Comparison of ENCODE assay signal across 13 cellular contexts in genomic region chr6:113457751-113458150, GRCh38.
DNase-seq lines count a peak whose midpoint lies in the region; ATAC-seq and TF ChIP-seq lines count a peak whose summit lies in the region.
"Had no signal": no experiment of that assay in that cellular context is flagged by ENCODE, and none has a peak within 500 bp of the region (broad histone marks: within the 10 kb centered on the region; RNA-seq: fewer than 3 reads in every experiment).

No MANE protein-coding gene starts in this region.

- 90% methylated on average over 2 of the region's 2 CpGs for WGBS in SK-N-SH (ENCODE audit: low lambda C conversion rate)
- WGBS in neuronal stem cell (ENCODE audit: extremely low coverage in 2 of 2, insufficient read length in 2 of 2, insufficient replicate concordance in 1 of 2), 2 donors, result no CpG with 5 or more reads among the region's 2 CpGs

- TF ChIP-seq EP300 in SK-N-SH (IDR thresholded peaks at IDR 0.05; ENCODE audit: borderline replicate concordance in 1 of 2, low read depth in 1 of 2, low read length in 1 of 2), result no peak

- H2AFZ ChIP-seq in SK-N-SH (ENCODE audit: low read depth), result peak overlapping the region; percentile 67; the same call in 1 of the 2 replicates
- peak overlapping the region; percentile 62 for H2AFZ ChIP-seq in neuronal stem cell (ENCODE audit: low read length)

- H3K23ac ChIP-seq in neuronal stem cell (ENCODE audit: low read depth, low read length, poor library complexity), result no peak overlapping the region

- no peaks in the 10 kb centered on the region for H3K36me3 ChIP-seq in SK-N-SH (replicated peaks in 1 of 2; ENCODE audit: control insufficient read depth in 1 of 2, insufficient read depth in 2 of 2, low read length in 1 of 2)
- H3K36me3 ChIP-seq in neuronal stem cell (replicated peaks in 1 of 2; ENCODE audit: control insufficient read depth in 2 of 2, insufficient read depth in 2 of 2, low read length in 2 of 2), result no peaks in the 10 kb centered on the region
- H3K36me3 ChIP-seq in HAP-1 (replicated peaks), result no peaks in the 10 kb centered on the region
- H3K36me3 ChIP-seq: BLaER1 treated with 17β-estradiol and CSF1 and Interleukin-3, amounts not matched to agents 10 nM and 100 nM had no signal

- H4K20me1 ChIP-seq in SK-N-SH (ENCODE audit: insufficient read depth), result no peaks in the 10 kb centered on the region
- H4K20me1 ChIP-seq: BLaER1 treated with 17β-estradiol and CSF1 and Interleukin-3, amounts not matched to agents 10 nM and 100 nM had no signal

- H2BK15ac ChIP-seq in neuronal stem cell (ENCODE audit: low read length), result no peak overlapping the region

- DNase-seq in SK-N-SH, result no peak
- DNase-seq in fibroblast of villous mesenchyme (ENCODE audit: low read depth), result peak; percentile 28
- DNase-seq in neuronal stem cell (ENCODE audit: low spot score), result peak; percentile 15
- DNase-seq in activated CD4-positive, alpha-beta T cell treated with anti-CD3 and anti-CD28 coated beads for 1 hour, result no peak
- DNase-seq in NCI-H1930 (lab: John Stamatoyannopoulos, UW), result no peak
- DNase-seq in HAP-1 (ENCODE audit: low spot score in 2 of 2), result no peak
- DNase-seq: 8988T, NCI-H1417 treated with DMSO at 0.1 percent for 48 hours, NCI-H2107, PC-3 had no signal

- no peak for TF ChIP-seq RAD21 in SK-N-SH (IDR thresholded peaks at IDR 0.05; ENCODE audit: low read length)

- no peak for ATAC-seq in SK-N-SH treated with all-trans-retinoic acid at 6 μM for 48 hours
- ATAC-seq in GM21515 (IDR thresholded peaks at IDR 0.05; ENCODE audit: unreplicated experiment), result no peak
- ATAC-seq: PC-3 had no signal

- H3K14ac ChIP-seq in neuronal stem cell (ENCODE audit: low read length), result no peak overlapping the region

- TF ChIP-seq CTCF in SK-N-SH (IDR thresholded peaks at IDR 0.05) (no peak), fibroblast of villous mesenchyme (IDR thresholded peaks at IDR 0.05; ENCODE audit: insufficient read depth, low read depth, low read length) (no peak)

- H4K91ac ChIP-seq in neuronal stem cell (ENCODE audit: low read depth, low read length, poor library complexity), result no peak overlapping the region

- H3K9ac ChIP-seq in SK-N-SH, result no peak overlapping the region
- H3K9ac ChIP-seq in neuronal stem cell (ENCODE audit: low read depth, low read length, poor library complexity), result no peak overlapping the region
- H3K9ac ChIP-seq: BLaER1 treated with 17β-estradiol and CSF1 and Interleukin-3, amounts not matched to agents 10 nM and 100 nM had no signal

- H2BK120ac ChIP-seq in neuronal stem cell (ENCODE audit: low read depth, low read length), result no peak overlapping the region

- no peak overlapping the region for H3K4ac ChIP-seq in neuronal stem cell (ENCODE audit: low read length)

- CTCF ChIA-PET in SK-N-SH (lab: Yijun Ruan, JAX), result no interaction called here

- no peak overlapping the region for H4K8ac ChIP-seq in neuronal stem cell (ENCODE audit: low read depth, low read length)

- H3F3A ChIP-seq in SK-N-SH (replicated peaks; ENCODE audit: insufficient read depth), result peaks cover 10% of the 10 kb centered on the region

- in situ Hi-C loops in HAP-1 (cut with MboI; ENCODE audit: low sequenced_read_pairs), result no loop called here

- H3K27me3 ChIP-seq in SK-N-SH (ENCODE audit: insufficient read depth), result no peaks in the 10 kb centered on the region
- H3K27me3 ChIP-seq in neuronal stem cell (ENCODE audit: control insufficient read depth in 3 of 3, insufficient read depth in 3 of 3, low read depth in 1 of 3, low read length in 3 of 3), result no peaks in the 10 kb centered on the region
- H3K27me3 ChIP-seq in HAP-1 (ENCODE audit: low read depth), result no peaks in the 10 kb centered on the region
- H3K27me3 ChIP-seq: BLaER1 treated with 17β-estradiol and CSF1 and Interleukin-3, amounts not matched to agents 10 nM and 100 nM had no signal

- no peaks in the 10 kb centered on the region for H3K79me2 ChIP-seq in SK-N-SH (ENCODE audit: insufficient read depth)

- no peak overlapping the region for H3K4me3 ChIP-seq in SK-N-SH (ENCODE audit: low read depth in 2 of 2, low read length in 1 of 2)
- no peak overlapping the region for H3K4me3 ChIP-seq in fibroblast of villous mesenchyme (ENCODE audit: low read depth, low read length)
- no peak overlapping the region for H3K4me3 ChIP-seq in neuronal stem cell (ENCODE audit: low read length in 2 of 2)
- H3K4me3 ChIP-seq in HAP-1, result no peak overlapping the region
- H3K4me3 ChIP-seq: BLaER1 treated with 17β-estradiol and CSF1 and Interleukin-3, amounts not matched to agents 10 nM and 100 nM had no signal

- no peak overlapping the region for H3K18ac ChIP-seq in neuronal stem cell (ENCODE audit: low read length)

- no peaks in the 10 kb centered on the region for H3K9me3 ChIP-seq in SK-N-SH
- H3K9me3 ChIP-seq in neuronal stem cell (replicated peaks in 1 of 2; ENCODE audit: control insufficient read depth in 2 of 2, insufficient read depth in 1 of 2, low read depth in 1 of 2, low read length in 2 of 2), result no peaks in the 10 kb centered on the region
- no peaks in the 10 kb centered on the region for H3K9me3 ChIP-seq in HAP-1
- H3K9me3 ChIP-seq: BLaER1 treated with 17β-estradiol and CSF1 and Interleukin-3, amounts not matched to agents 10 nM and 100 nM had no signal

- H3K27ac ChIP-seq in SK-N-SH (ENCODE audit: low read depth in 2 of 2, low read length in 1 of 2) (peak overlapping the region; percentile 1 to 45; a peak in 2 of 4 replicates), neuronal stem cell (replicated peaks; ENCODE audit: low read length) (no peak overlapping the region)
- H3K27ac ChIP-seq: BLaER1 treated with 17β-estradiol and CSF1 and Interleukin-3, amounts not matched to agents 10 nM and 100 nM had no signal

- no peak overlapping the region for H2AK5ac ChIP-seq in neuronal stem cell (ENCODE audit: low read depth, low read length)

- H3K4me2 ChIP-seq in SK-N-SH (no peak overlapping the region), neuronal stem cell (ENCODE audit: insufficient read depth, low read length, poor library complexity, severe bottlenecking) (no peak overlapping the region)

- no peaks in the 10 kb centered on the region for H3K9me2 ChIP-seq in SK-N-SH

- POLR2A ChIA-PET in SK-N-SH (lab: Yijun Ruan, JAX), result no interaction called here

- H2BK12ac ChIP-seq in neuronal stem cell (ENCODE audit: low read length), result no peak overlapping the region

- H3K79me1 ChIP-seq in neuronal stem cell (ENCODE audit: low read depth, low read length), result no peaks in the 10 kb centered on the region

- H2BK5ac ChIP-seq in neuronal stem cell (ENCODE audit: low read length), result no peak overlapping the region

- H3K4me1 ChIP-seq in SK-N-SH (ENCODE audit: control insufficient read depth in 1 of 2, insufficient read depth in 2 of 2, low read depth in 1 of 2, low read length in 1 of 2) (peaks cover 0 to 6% of the 10 kb centered on the region in 2 experiments; a peak in 1 of 4 replicates), neuronal stem cell (ENCODE audit: control insufficient read depth in 2 of 2, insufficient read depth in 1 of 2, low read depth in 1 of 2, low read length in 2 of 2) (peaks cover 7 to 13% of the 10 kb centered on the region in 2 donors), HAP-1 (peaks cover 7% of the 10 kb centered on the region)

TF ChIP-seq in SK-N-SH, 30 proteins besides CTCF, POLR2A, EP300 and RAD21:
- no peak for TF ChIP-seq CHD2 (IDR thresholded peaks at IDR 0.05; ENCODE audit: low read length, partially characterized antibody)
- TF ChIP-seq ZBTB33 (IDR thresholded peaks at IDR 0.05; ENCODE audit: borderline replicate concordance, low read depth), result no peak
- TF ChIP-seq TCF12 (IDR thresholded peaks at IDR 0.05), result no peak

TF ChIP-seq in SK-N-SH treated with all-trans-retinoic acid at 6 μM for 48 hours, 23 proteins besides CTCF, POLR2A, EP300 and RAD21 (continues in another document):
- no peak for TF ChIP-seq OSR1 (CRISPR knock-in tag; IDR thresholded peaks at IDR 0.05)
- TF ChIP-seq CSDC2 (CRISPR knock-in tag; IDR thresholded peaks at IDR 0.05), result no peak
- TF ChIP-seq PPARA (CRISPR knock-in tag; IDR thresholded peaks at IDR 0.05; ENCODE audit: borderline replicate concordance), result no peak
- no peak for TF ChIP-seq ARNTL (CRISPR knock-in tag; IDR thresholded peaks at IDR 0.05; ENCODE audit: borderline replicate concordance, low read depth)
- TF ChIP-seq SNAI2 (CRISPR knock-in tag; IDR thresholded peaks at IDR 0.05), result no peak
- TF ChIP-seq ISL1 (CRISPR knock-in tag; IDR thresholded peaks at IDR 0.05), result no peak
- no peak for TF ChIP-seq BACH2 (CRISPR knock-in tag; IDR thresholded peaks at IDR 0.05; ENCODE audit: borderline replicate concordance)
- no peak for TF ChIP-seq TOX (CRISPR knock-in tag; IDR thresholded peaks at IDR 0.05; ENCODE audit: borderline replicate concordance)
- no peak for TF ChIP-seq TSHZ2 (CRISPR knock-in tag; IDR thresholded peaks at IDR 0.05)
- no peak for TF ChIP-seq ZC3H10 (CRISPR knock-in tag; IDR thresholded peaks at IDR 0.05)
- no peak for TF ChIP-seq ZNF8 (CRISPR knock-in tag; IDR thresholded peaks at IDR 0.05)
- TF ChIP-seq ZNF70 (CRISPR knock-in tag; IDR thresholded peaks at IDR 0.05), result no peak
- no peak for TF ChIP-seq ZNF565 (CRISPR knock-in tag; conservative IDR thresholded peaks at IDR 0.05; ENCODE audit: low read depth)

Comparison
In these comparisons a context has a peak if more than half of its experiments do, and no peak if none do; other contexts are left out.
1. DNase-seq: peak in fibroblast of villous mesenchyme (single experiment) and neuronal stem cell (single experiment); none in SK-N-SH (single experiment), activated CD4-positive, alpha-beta T cell treated with anti-CD3 and anti-CD28 coated beads for 1 hour (single experiment), NCI-H1930 (0 of 2) and HAP-1 (0 of 2).